15 cellular contexts compared by ENCODE assay signal in genomic region chrX:38225093-38225492, GRCh38. TPM values are rescaled to one million over a fixed set of nuclear protein-coding genes. Genes with fewer than 3 reads are reported as not detected.
DNase-seq lines count a peak whose midpoint lies in the region; ATAC-seq and TF ChIP-seq lines count a peak whose summit lies in the region.
"Had no signal": no experiment of that assay in that cellular context is flagged by ENCODE, and none has a peak within 500 bp of the region (broad histone marks: within the 10 kb centered on the region; RNA-seq: fewer than 3 reads in every experiment).

No MANE protein-coding gene starts in this region.

- H3K4me2 ChIP-seq in neural progenitor cell: no peak overlapping the region

- ATAC-seq in stimulated activated naive CD8-positive, alpha-beta T cell treated with anti-CD3 and anti-CD28 coated beads, Interleukin-15, amount 100 ng/mL, for 72 hours: no peak
- ATAC-seq: body of pancreas, natural killer cell had no signal

- peak overlapping the region; percentile 66 for H2AFZ ChIP-seq in neural progenitor cell (replicated peaks)

- H3K4me3 ChIP-seq in fibroblast of mammary gland (ENCODE audit: control insufficient read depth, low read depth, low read length): no peak overlapping the region
- H3K4me3 ChIP-seq in neural progenitor cell: no peak overlapping the region
- H3K4me3 ChIP-seq: body of pancreas, SJCRH30 had no signal

- H3K79me2 ChIP-seq in neural progenitor cell (ENCODE audit: low read depth): no peaks in the 10 kb centered on the region

- H3K9ac ChIP-seq in neural progenitor cell: no peak overlapping the region

- TF ChIP-seq CTCF in fibroblast of mammary gland (conservative IDR thresholded peaks at IDR 0.05; ENCODE audit: control insufficient read depth, insufficient read depth, low read depth, low read length): no peak
- TF ChIP-seq CTCF in neural progenitor cell (IDR thresholded peaks at IDR 0.05): no peak

- H3K9me3 Mint-ChIP-seq in neural progenitor cell: peaks cover 4% of the 10 kb centered on the region
- H3K9me3 Mint-ChIP-seq in stimulated activated naive CD8-positive, alpha-beta T cell treated with anti-CD3 and anti-CD28 coated beads, Interleukin-15, amount 100 ng/mL, for 72 hours: no peaks in the 10 kb centered on the region
- H3K9me3 Mint-ChIP-seq: natural killer cell had no signal

- no peaks in the 10 kb centered on the region for H3K9me3 ChIP-seq in neural progenitor cell (ENCODE audit: low read depth)
- H3K9me3 ChIP-seq: body of pancreas, SJCRH30 had no signal

- H3K36me3 Mint-ChIP-seq in neural progenitor cell: no peaks in the 10 kb centered on the region
- H3K36me3 Mint-ChIP-seq: natural killer cell had no signal

- no peak overlapping the region for H3K27ac Mint-ChIP-seq in neural progenitor cell
- no peak overlapping the region for H3K27ac Mint-ChIP-seq in stimulated activated naive CD8-positive, alpha-beta T cell treated with anti-CD3 and anti-CD28 coated beads, Interleukin-15, amount 100 ng/mL, for 72 hours
- H3K27ac Mint-ChIP-seq: natural killer cell had no signal

- no peak overlapping the region for H3K27ac ChIP-seq in neural progenitor cell
- H3K27ac ChIP-seq: body of pancreas, SJCRH30 had no signal

- DNase-seq in EL (peak; percentile 2), NCI-H69 (lab: John Stamatoyannopoulos, UW) (peak; percentile 1), fibroblast of mammary gland (ENCODE audit: low read depth) (peak; percentile 57), neural progenitor cell (ENCODE audit: low spot score) (no peak), NCI-H1436 (lab: John Stamatoyannopoulos, UW) (no peak), NCI-H1417 treated with DMSO at 0.1 percent for 48 hours (lab: John Stamatoyannopoulos, UW) (no peak), DMS53 (lab: John Stamatoyannopoulos, UW) (no peak)
- DNase-seq in stimulated activated naive CD8-positive, alpha-beta T cell treated with anti-CD3 and anti-CD28 coated beads, Interleukin-15, amount 100 ng/mL, for 72 hours: no peak
- DNase-seq: activated CD4-positive, alpha-beta T cell treated with anti-CD3 and anti-CD28 coated beads, Interleukin-2, amount 50 U/mL, for 1 hour; activated naive CD4-positive, alpha-beta T cell treated with anti-CD3 and anti-CD28 coated beads, Interleukin-2, amount 50 U/mL, for 16 hours; body of pancreas; natural killer cell; NCI-H187 treated with DMSO at 0.1 percent for 48 hours; NCI-H510A; SJCRH30 had no signal

- no peaks in the 10 kb centered on the region for H3K36me3 ChIP-seq in neural progenitor cell
- H3K36me3 ChIP-seq: SJCRH30 had no signal

- no peaks in the 10 kb centered on the region for H3K4me1 ChIP-seq in neural progenitor cell
- H3K4me1 ChIP-seq: SJCRH30 had no signal

- H3K27me3 Mint-ChIP-seq in neural progenitor cell (ENCODE audit: insufficient read depth, low read depth): peaks cover 7% of the 10 kb centered on the region
- H3K27me3 Mint-ChIP-seq in stimulated activated naive CD8-positive, alpha-beta T cell treated with anti-CD3 and anti-CD28 coated beads, Interleukin-15, amount 100 ng/mL, for 72 hours: peaks cover 23% of the 10 kb centered on the region

- peaks cover 30% of the 10 kb centered on the region for H3K27me3 ChIP-seq in neural progenitor cell
- H3K27me3 ChIP-seq: body of pancreas, SJCRH30 had no signal

- H3K4me1 Mint-ChIP-seq in neural progenitor cell: no peaks in the 10 kb centered on the region
- H3K4me1 Mint-ChIP-seq in stimulated activated naive CD8-positive, alpha-beta T cell treated with anti-CD3 and anti-CD28 coated beads, Interleukin-15, amount 100 ng/mL, for 72 hours: peaks cover 7% of the 10 kb centered on the region
- H3K4me1 Mint-ChIP-seq: natural killer cell had no signal

- no peak overlapping the region for H3K4me3 Mint-ChIP-seq in neural progenitor cell
- no peak overlapping the region for H3K4me3 Mint-ChIP-seq in stimulated activated naive CD8-positive, alpha-beta T cell treated with anti-CD3 and anti-CD28 coated beads, Interleukin-15, amount 100 ng/mL, for 72 hours
- H3K4me3 Mint-ChIP-seq: natural killer cell had no signal

- H4K20me1 ChIP-seq in neural progenitor cell (ENCODE audit: low read depth): no peaks in the 10 kb centered on the region

- H3F3A ChIP-seq in neural progenitor cell (ENCODE audit: low read depth): no peaks in the 10 kb centered on the region

RNA-seq across cellular contexts. Expression of gene SRPX, which starts 4.4 kb away (rescaled TPM):
- total RNA-seq in neural progenitor cell (ENCODE audit: low replicate concordance): 3.2 and 4.8 TPM in 2 replicates

Comparison
In these comparisons a context has a peak if more than half of its experiments do, and no peak if none do; other contexts are left out.
1. DNase-seq: peak in EL (single experiment), NCI-H69 (single experiment) and fibroblast of mammary gland (single experiment); none in neural progenitor cell (single experiment), stimulated activated naive CD8-positive, alpha-beta T cell treated with anti-CD3 and anti-CD28 coated beads, Interleukin-15, amount 100 ng/mL, for 72 hours (0 of 2), NCI-H1436 (single experiment), NCI-H1417 treated with DMSO at 0.1 percent for 48 hours (single experiment) and DMS53 (single experiment).